8 cellular contexts compared by ENCODE assay signal in genomic region chr19:2235026-2235395, GRCh38. TPM values are rescaled to one million over a fixed set of nuclear protein-coding genes. Genes with fewer than 3 reads are reported as not detected.
A peak's percentile ranks its signal among the peaks of the same experiment; 100 is the strongest.
DNase-seq lines count a peak whose midpoint lies in the region; TF ChIP-seq lines count a peak whose summit lies in the region.

No MANE protein-coding gene starts in this region.

- H3K27me3 ChIP-seq in DOHH2 (ENCODE audit: control insufficient read depth, low read length) (no peaks in the 10 kb centered on the region), fibroblast of lung (ENCODE audit: control insufficient read depth, insufficient read depth, low read length) (no peaks in the 10 kb centered on the region), prostate gland (replicated peaks; ENCODE audit: insufficient read depth) (no peaks in the 10 kb centered on the region)

- CTCF ChIA-PET in RWPE1 (lab: Yijun Ruan, JAX), result interaction anchor here (0.7 to 1.8 kb wide), 2 partner anchors 9 to 399 kb away, joined by 3 to 8 read pairs; no protein-coding TSS in a partner anchor

- POLR2A ChIA-PET in RWPE1 (lab: Yijun Ruan, JAX; ENCODE audit: low non-redundant PET), result no interaction called here

- TF ChIP-seq CTCF in DOHH2 (IDR thresholded peaks at IDR 0.05; ENCODE audit: low read depth, low read length, poor library complexity, severe bottlenecking), result no peak
- TF ChIP-seq CTCF in RWPE1 (conservative IDR thresholded peaks at IDR 0.05; ENCODE audit: low read depth), result no peak
- TF ChIP-seq CTCF in fibroblast of lung (conservative IDR thresholded peaks at IDR 0.05 in 1 of 2, IDR thresholded peaks at IDR 0.05 in 1 of 2; ENCODE audit: low read depth in 1 of 2, low read length in 2 of 2), result no peak
- no peak for TF ChIP-seq CTCF in prostate gland (IDR thresholded peaks at IDR 0.05)

- H3K27ac ChIP-seq in DOHH2 (ENCODE audit: low read depth, low read length) (peak overlapping the region; percentile 77), RWPE1 (peak overlapping the region; percentile 95), fibroblast of lung (ENCODE audit: insufficient read depth, low read length) (peak overlapping the region; percentile 84), prostate gland (peak overlapping the region; percentile 97 to 98)

- H3F3A ChIP-seq in DOHH2 (ENCODE audit: control insufficient read depth, insufficient read depth), result peaks cover 13% of the 10 kb centered on the region

- H4K20me1 ChIP-seq in DOHH2 (ENCODE audit: control insufficient read depth, insufficient read depth, low read depth, low read length) (peaks cover 25% of the 10 kb centered on the region), fibroblast of lung (ENCODE audit: control insufficient read depth, extremely low read depth, insufficient read depth, low read length) (no peaks in the 10 kb centered on the region)

- no peak for TF ChIP-seq POLR2A in prostate gland (IDR thresholded peaks at IDR 0.05)

- peaks cover 89% of the 10 kb centered on the region for H3K79me2 ChIP-seq in DOHH2 (ENCODE audit: control insufficient read depth, low read length)
- peaks cover 69% of the 10 kb centered on the region for H3K79me2 ChIP-seq in fibroblast of lung (ENCODE audit: control insufficient read depth, insufficient read depth, low read length)

- H2AFZ ChIP-seq in fibroblast of lung (ENCODE audit: low read length), result no peak overlapping the region

- H3K36me3 ChIP-seq in DOHH2 (ENCODE audit: control insufficient read depth, low read length) (peaks cover 89% of the 10 kb centered on the region), fibroblast of lung (ENCODE audit: control insufficient read depth, insufficient read depth, low read length) (peaks cover 22% of the 10 kb centered on the region), prostate gland (no peaks in the 10 kb centered on the region)

- no peaks in the 10 kb centered on the region for H3K9me3 ChIP-seq in DOHH2 (ENCODE audit: control insufficient read depth, insufficient read depth, low read length)
- H3K9me3 ChIP-seq in fibroblast of lung (ENCODE audit: control insufficient read depth, insufficient read depth, low read depth, low read length), result no peaks in the 10 kb centered on the region
- H3K9me3 ChIP-seq in prostate gland, result no peaks in the 10 kb centered on the region

- H3K4me3 ChIP-seq in DOHH2 (ENCODE audit: low read length) (peak overlapping the region; percentile 97), fibroblast of lung (replicated peaks in 1 of 4; ENCODE audit: control extremely low read depth in 1 of 4, insufficient read depth in 1 of 4, low read depth in 3 of 4, low read length in 4 of 4) (peak overlapping the region; percentile 76 to 92 (median 86)), prostate gland (peak overlapping the region; percentile 81 to 95)

- intact Hi-C loops in prostate gland (cut with DNase I), result loop anchor here (5.0 to 10.0 kb wide), 4 partner anchors 48 to 157 kb away; partner anchors contain the start of genes AP3D1, LSM7 and SPPL2B

- 43% methylated on average over 6 of the region's 6 CpGs for WGBS in prostate gland

- H3K4me1 ChIP-seq in DOHH2 (ENCODE audit: control insufficient read depth, low read length) (peaks cover 53% of the 10 kb centered on the region), fibroblast of lung (ENCODE audit: control insufficient read depth, extremely low read depth, insufficient read depth, low read length) (peaks cover 7% of the 10 kb centered on the region), prostate gland (replicated peaks) (peaks cover 17% of the 10 kb centered on the region)

- no peaks in the 10 kb centered on the region for H3K9me2 ChIP-seq in DOHH2 (replicated peaks; ENCODE audit: control insufficient read depth, low read length)

- H3K4me2 ChIP-seq in DOHH2 (ENCODE audit: low read length) (peak overlapping the region; percentile 88), fibroblast of lung (ENCODE audit: extremely low read depth, insufficient read depth, low read length) (peak overlapping the region; percentile 77)

- no peak for DNase-seq in RWPE1 (ENCODE audit: low spot score)
- no peak for DNase-seq in fibroblast of lung (ENCODE audit: low read depth in 2 of 2)
- no peak for DNase-seq in prostate gland (ENCODE audit: low spot score)
- DNase-seq in iPS-NIHi7 (ENCODE audit: extremely low spot score), result no peak
- DNase-seq in NCI-H774 (lab: John Stamatoyannopoulos, UW), result no peak
- DNase-seq in NCI-H345 (lab: John Stamatoyannopoulos, UW), result no peak
- DNase-seq in GM19238 (ENCODE audit: insufficient read length, low spot score), result no peak

- H3K9ac ChIP-seq in fibroblast of lung (ENCODE audit: insufficient read depth, low read length), result peak overlapping the region; percentile 88

RNA-seq across cellular contexts. Expression of gene PLEKHJ1, which starts 1.1 kb away (rescaled TPM):
- 46.0 and 61.3 TPM in 2 replicates for total RNA-seq in fibroblast of lung
- polyA plus RNA-seq in fibroblast of lung, result 34.9 and 41.3 TPM in 2 replicates
- 45.7 and 63.1 TPM in 2 replicates for polyA plus RNA-seq in fibroblast of lung (2012)
- polyA minus RNA-seq in fibroblast of lung (ENCODE audit: low replicate concordance), result 54.4 and 130 TPM in 2 replicates
- 10 to 100 TPM; 59.4 to 91.7 TPM for total RNA-seq in prostate gland

RNA-seq across cellular contexts. Expression of gene SF3A2, which starts 1.6 kb away (rescaled TPM):
- total RNA-seq in fibroblast of lung, result 23.1 and 31.5 TPM in 2 replicates
- polyA plus RNA-seq in fibroblast of lung, result 11.1 and 14.8 TPM in 2 replicates
- polyA plus RNA-seq in fibroblast of lung (2012), result 41.0 and 51.7 TPM in 2 replicates
- polyA minus RNA-seq in fibroblast of lung (ENCODE audit: low replicate concordance), result 10.5 and 12.8 TPM in 2 replicates
- 100 to 1,000 TPM in 1 of 2 donors, 10 to 100 TPM in 1; 31.9 to 113 TPM for total RNA-seq in prostate gland

RNA-seq across cellular contexts. Expression of gene AMH, which starts 14.1 kb away (rescaled TPM):
- total RNA-seq in fibroblast of lung (0.26 and 0.33 TPM in 2 replicates), prostate gland (100 to 1,000 TPM in 1 of 2 donors, under 1 TPM in 1; 0.46 to 160 TPM)
- 0.03 and 0.07 TPM in 2 replicates for polyA plus RNA-seq in fibroblast of lung
- polyA plus RNA-seq in fibroblast of lung (2012), result 0.28 and 0.51 TPM in 2 replicates
- polyA minus RNA-seq in fibroblast of lung (ENCODE audit: low replicate concordance), result not detected in 2 replicates

RNA-seq across cellular contexts. Expression of gene JSRP1, which starts 21.2 kb away (rescaled TPM):
- not detected in 2 replicates for total RNA-seq in fibroblast of lung
- polyA plus RNA-seq in fibroblast of lung, result not detected in 2 replicates
- 0.64 and 0.88 TPM in 2 replicates for polyA plus RNA-seq in fibroblast of lung (2012)
- polyA minus RNA-seq in fibroblast of lung (ENCODE audit: low replicate concordance), result not detected in 2 replicates
- total RNA-seq in prostate gland, result under 1 TPM in 1 of 2 donors, not detected in 1; 0.96 TPM

RNA-seq across cellular contexts. Expression of gene PEAK3, which starts 47.0 kb away (rescaled TPM):
- total RNA-seq in fibroblast of lung (not detected in 2 replicates), prostate gland (under 1 TPM; 0.27 to 0.80 TPM)
- polyA plus RNA-seq in fibroblast of lung, result not detected in 2 replicates
- polyA plus RNA-seq in fibroblast of lung (2012), result 0.06 and 0.08 TPM in 2 replicates
- not detected in 2 replicates for polyA minus RNA-seq in fibroblast of lung (ENCODE audit: low replicate concordance)
